Comparison of ENCODE assay signal across 8 cellular contexts in genomic region chr17:45425125-45425983, GRCh38. TPM values are rescaled to one million over a fixed set of nuclear protein-coding genes. Genes with fewer than 3 reads are reported as not detected.
DNase-seq lines count a peak whose midpoint lies in the region; ATAC-seq and TF ChIP-seq lines count a peak whose summit lies in the region.

No MANE protein-coding gene starts in this region.

- no peak overlapping the region for H3K56ac ChIP-seq in H9 (ENCODE audit: insufficient read length, low read depth, low read length)

- WGBS in H9 (ENCODE audit: extremely low coverage, insufficient read length, low lambda C conversion rate): no CpG with 5 or more reads among the region's 18 CpGs
- WGBS in lung, 2 donors: 24 to 37% methylated on average over 16 to 18 of the region's 18 CpGs

- no peak overlapping the region for H4K5ac ChIP-seq in H9 (ENCODE audit: insufficient read length, low read depth, low read length)

- no peak overlapping the region for H2BK15ac ChIP-seq in H9 (ENCODE audit: low read depth, low read length)

- H2BK20ac ChIP-seq in H9 (ENCODE audit: low read depth, low read length, poor library complexity, severe bottlenecking): no peak overlapping the region

- peaks cover 42% of the 10 kb centered on the region for H3K27me3 Mint-ChIP-seq in H9 (ENCODE audit: low read depth)

- peaks cover 3% of the 10 kb centered on the region in 2 experiments; a peak in 3 of 5 replicates for H3K9me3 Mint-ChIP-seq in H9

- H2BK120ac ChIP-seq in H9 (ENCODE audit: low read depth, low read length, poor library complexity, severe bottlenecking): no peak overlapping the region

- peaks cover 15% of the 10 kb centered on the region; the same call in 1 of the 2 replicates for H3K27me3 ChIP-seq in H9 (ENCODE audit: insufficient read depth, low read length)
- H3K27me3 ChIP-seq in lung (ENCODE audit: control insufficient read depth, insufficient read depth): no peaks in the 10 kb centered on the region

- H3K27ac ChIP-seq in H9 (ENCODE audit: insufficient read length, low read depth, low read length) (no peak overlapping the region), lung (ENCODE audit: low read depth in 1 of 2, low read length in 1 of 2) (peak overlapping the region; percentile 74 to 82)

- peak overlapping the region; percentile 53 for H3K4me2 ChIP-seq in H9 (ENCODE audit: insufficient read depth, insufficient read length, low read length)

- no peaks in the 10 kb centered on the region for H3K79me1 ChIP-seq in H9 (ENCODE audit: insufficient read depth, low read depth, low read length, poor library complexity, severe bottlenecking)

- H4K8ac ChIP-seq in H9 (replicated peaks; ENCODE audit: insufficient read length, low read depth, low read length): no peak overlapping the region

- H3K9ac ChIP-seq in H9 (ENCODE audit: extremely low read depth, insufficient read length, low read length): no peak overlapping the region

- peaks cover 0 to 6% (median 3%) of the 10 kb centered on the region in 3 experiments; a peak in 4 of 7 replicates for H3K36me3 Mint-ChIP-seq in H9 (ENCODE audit: insufficient read depth in 1 of 3, low read depth in 3 of 3)

- H3K27ac Mint-ChIP-seq in H9: peak overlapping the region in 2 of 3 experiments; percentile 85 to 88; a peak in 3 of 7 replicates

- peaks cover 4% of the 10 kb centered on the region for H4K20me1 ChIP-seq in H9 (ENCODE audit: control insufficient read depth, insufficient read depth, insufficient read length)

- peaks cover 0 to 8% of the 10 kb centered on the region in 2 donors for H3K36me3 ChIP-seq in lung (ENCODE audit: control insufficient read depth in 2 of 2, insufficient read depth in 2 of 2, low read length in 2 of 2)

- H3K79me2 ChIP-seq in H9 (ENCODE audit: insufficient read depth, low read length): no peaks in the 10 kb centered on the region

- H3K4me1 Mint-ChIP-seq in H9: peaks cover 26 to 35% of the 10 kb centered on the region in 2 experiments

- no peak overlapping the region for H4K91ac ChIP-seq in H9 (ENCODE audit: insufficient read length, low read depth, low read length)

- no peak overlapping the region for H2AK5ac ChIP-seq in H9 (ENCODE audit: insufficient read length, low read length)

- no peak overlapping the region for H3T11ph ChIP-seq in H9 (ENCODE audit: low read length)

- H3K23ac ChIP-seq in H9 (ENCODE audit: insufficient read length, low read depth, low read length): no peak overlapping the region

- no peaks in the 10 kb centered on the region for H3K9me3 ChIP-seq in H9 (ENCODE audit: control insufficient read depth, low read depth, low read length)
- H3K9me3 ChIP-seq in lung (ENCODE audit: control insufficient read depth in 2 of 2, insufficient read depth in 1 of 2, low read length in 1 of 2): no peaks in the 10 kb centered on the region

- H3K4me3 Mint-ChIP-seq in H9: peak overlapping the region; percentile 61 to 81

- H3K4ac ChIP-seq in H9 (ENCODE audit: low read depth, low read length): no peak overlapping the region

- no peak overlapping the region for H2AFZ ChIP-seq in H9 (ENCODE audit: low read length)

- 0 out of 2 replicates have a peak overlapping the region, but pooled peaks have one; percentile 22 for H3K14ac ChIP-seq in H9 (ENCODE audit: insufficient read depth, low read length)

- H2BK5ac ChIP-seq in H9 (ENCODE audit: insufficient read length, low read length): no peak overlapping the region

- no peak overlapping the region for H2BK12ac ChIP-seq in H9 (ENCODE audit: insufficient read length, low read depth, low read length)

- TF ChIP-seq CTCF in H9 (conservative IDR thresholded peaks at IDR 0.05): peak; percentile 71; the same call in 2 of the 3 replicates
- no peak for TF ChIP-seq CTCF in lung (IDR thresholded peaks at IDR 0.05; ENCODE audit: control extremely low read depth, extremely low read depth)

- peak overlapping the region; percentile 27 for H3K4me3 ChIP-seq in lung

- peak overlapping the region; percentile 15 for H3K18ac ChIP-seq in H9 (ENCODE audit: insufficient read length, low read depth, low read length)

- H3K23me2 ChIP-seq in H9 (ENCODE audit: insufficient read length, low read depth, low read length, poor library complexity, severe bottlenecking): peaks cover 5% of the 10 kb centered on the region

- ATAC-seq in lung (ENCODE audit: insufficient read depth, low FRiP score) (peak; percentile 52), GM21367 (IDR thresholded peaks at IDR 0.05; ENCODE audit: unreplicated experiment) (no peak), HG02973 (IDR thresholded peaks at IDR 0.05; ENCODE audit: unreplicated experiment) (no peak)

- DNase-seq in H9: peak; percentile 98
- DNase-seq in NCI-H510A treated with DMSO at 0.1 percent for 48 hours (lab: John Stamatoyannopoulos, UW): peak; percentile 95
- peak; percentile 92 for DNase-seq in cerebellar cortex (ENCODE audit: low spot score)
- DNase-seq in lung (ENCODE audit: low spot score): peak; percentile 73
- DNase-seq in activated T-cell treated with anti-CD3 and anti-CD28 coated beads for 4 hours: no peak
- DNase-seq in Ammon's horn (ENCODE audit: low spot score): no peak

- H3K4me1 ChIP-seq in H9 (ENCODE audit: insufficient read depth, low read length): no peaks in the 10 kb centered on the region
- H3K4me1 ChIP-seq in lung (ENCODE audit: control insufficient read depth in 2 of 2, insufficient read depth in 2 of 2, low read length in 2 of 2): peaks cover 4 to 11% of the 10 kb centered on the region in 2 donors

RNA-seq across cellular contexts. Expression of gene ARHGAP27, which starts 7.3 kb away (rescaled TPM):
- total RNA-seq in H9 (2021) (9.9 and 11.4 TPM in 2 replicates), lung (10 to 100 TPM; 42.4 to 85.8 TPM)
- polyA plus RNA-seq in lung: 10 to 100 TPM; 56.1 to 67.6 TPM

Comparison
In these comparisons a context has a peak if more than half of its experiments do, and no peak if none do; other contexts are left out.
1. DNase-seq: peak in H9 (single experiment), NCI-H510A treated with DMSO at 0.1 percent for 48 hours (single experiment), cerebellar cortex (single experiment) and lung (single experiment); none in activated T-cell treated with anti-CD3 and anti-CD28 coated beads for 4 hours (single experiment) and Ammon's horn (single experiment).